ENCODE assay signal across 20 cellular contexts in the genomic region with DNA sequence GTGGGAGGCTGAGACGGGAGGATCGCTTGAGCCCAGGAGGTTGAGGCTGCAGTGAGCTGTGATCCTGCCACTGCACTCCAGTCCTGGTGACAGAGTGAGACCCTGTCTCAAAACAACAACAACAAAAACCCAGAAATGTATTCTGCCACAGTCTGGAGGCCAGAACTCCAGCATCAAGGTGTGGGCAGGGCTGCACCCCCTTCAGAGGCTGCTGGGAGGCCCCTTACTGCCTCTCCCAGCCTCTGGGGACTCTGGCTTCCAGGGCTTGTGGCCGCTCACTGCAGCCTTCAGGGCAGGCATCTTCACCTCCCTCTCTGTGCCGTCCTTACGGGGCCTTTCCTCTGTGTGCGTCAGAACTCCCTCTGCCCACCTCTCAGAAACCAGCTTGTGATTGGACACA.
A peak's percentile ranks its signal among the peaks of the same experiment; 100 is the strongest.
DNase-seq lines count a peak whose midpoint lies in the region; ATAC-seq, FAIRE-seq and TF ChIP-seq lines count a peak whose summit lies in the region.
"Had no signal": no experiment of that assay in that cellular context is flagged by ENCODE, and none has a peak within 500 bp of the region (broad histone marks: within the 10 kb centered on the region; RNA-seq: fewer than 3 reads in every experiment).

No MANE protein-coding gene starts in this region.

- peak; percentile 43 for ATAC-seq in stimulated activated naive CD8-positive, alpha-beta T cell treated with anti-CD3 and anti-CD28 coated beads, Interleukin-15, Interleukin-2, amounts not matched to agents 100 U/mL and 50 U/mL, for 24 hours
- ATAC-seq in stimulated activated naive CD8-positive, alpha-beta T cell treated with anti-CD3 and anti-CD28 coated beads, Interleukin-15, amount 100 ng/mL, for 72 hours = no peak
- ATAC-seq in HG03565 (IDR thresholded peaks at IDR 0.05; ENCODE audit: unreplicated experiment) = no peak
- ATAC-seq in GM21529 (IDR thresholded peaks at IDR 0.05; ENCODE audit: unreplicated experiment) = no peak

- H3K14ac ChIP-seq in H1 (ENCODE audit: insufficient read length) = no peak overlapping the region

- H3K4me1 Mint-ChIP-seq in stimulated activated naive CD8-positive, alpha-beta T cell treated with anti-CD3 and anti-CD28 coated beads, Interleukin-15, amount 100 ng/mL, for 72 hours = peaks cover 9% of the 10 kb centered on the region
- H3K4me1 Mint-ChIP-seq: B cell had no signal

- no peak for TF ChIP-seq RAD21 in H1 (IDR thresholded peaks at IDR 0.05 in 1 of 2, conservative IDR thresholded peaks at IDR 0.05 in 1 of 2; ENCODE audit: low read depth in 2 of 2, low read length in 2 of 2)

- no peak overlapping the region for H4K5ac ChIP-seq in H1 (ENCODE audit: insufficient read length, low read depth, low read length)

- H2BK12ac ChIP-seq in H1 (ENCODE audit: low read depth, low read length) = peak overlapping the region; percentile 39; the same call in 1 of the 2 replicates

- no peak overlapping the region for H3K27ac ChIP-seq in H1 (ENCODE audit: low read depth, low read length)
- H3K27ac ChIP-seq: PC-9, tibial artery had no signal

- no peak overlapping the region for H3K23ac ChIP-seq in H1 (ENCODE audit: insufficient read length)

- no peak for TF ChIP-seq EP300 in H1 (IDR thresholded peaks at IDR 0.05; ENCODE audit: borderline replicate concordance in 1 of 2, low read depth in 2 of 2, low read length in 2 of 2)

- no peaks in the 10 kb centered on the region for H3K79me2 ChIP-seq in H1 (ENCODE audit: control insufficient read depth in 1 of 2, insufficient read depth in 2 of 2, low read length in 2 of 2)

- no peak overlapping the region for H3K56ac ChIP-seq in H1 (replicated peaks; ENCODE audit: insufficient read length, low read depth, low read length)

- no peak overlapping the region for H3K18ac ChIP-seq in H1 (ENCODE audit: extremely low read depth, low read length)

- H3K4ac ChIP-seq in H1 (replicated peaks; ENCODE audit: insufficient read length, low read depth, low read length) = no peak overlapping the region

- H3K27me3 Mint-ChIP-seq in stimulated activated naive CD8-positive, alpha-beta T cell treated with anti-CD3 and anti-CD28 coated beads, Interleukin-15, amount 100 ng/mL, for 72 hours = no peaks in the 10 kb centered on the region

- peaks cover 8% of the 10 kb centered on the region; the same call in 1 of the 2 replicates for H3K23me2 ChIP-seq in H1 (ENCODE audit: low read depth, low read length)

- 93% methylated on average over 6 of the region's 6 CpGs; no CpG with 5 or more reads in 1 of the 2 experiments for WGBS in H1 (ENCODE audit: extremely low coverage in 1 of 2, insufficient coverage in 1 of 2, insufficient read length in 1 of 2, insufficient replicate concordance in 2 of 2, low coverage in 1 of 2, low lambda C conversion rate in 2 of 2, missing lambda C conversion rate in 1 of 2), 2 experiments

- H3K9ac ChIP-seq in NT2/D1 (ENCODE audit: insufficient read length, low read depth) (peak overlapping the region; percentile 50), H1 (replicated peaks in 1 of 4; ENCODE audit: extremely low read depth in 1 of 4, low read depth in 3 of 4, low read length in 3 of 4) (no peak overlapping the region)

- no peak for FAIRE-seq in H1 (lab: Jason Lieb, UNC)
- FAIRE-seq: endometrium, G401.6 had no signal

- no peak overlapping the region for H2BK20ac ChIP-seq in H1 (ENCODE audit: low read length)

- no peak for DNase-seq in stimulated activated naive CD8-positive, alpha-beta T cell treated with anti-CD3 and anti-CD28 coated beads, Interleukin-15, Interleukin-2, amounts not matched to agents 100 U/mL and 50 U/mL, for 24 hours
- no peak for DNase-seq in stimulated activated naive CD8-positive, alpha-beta T cell treated with anti-CD3 and anti-CD28 coated beads, Interleukin-15, amount 100 ng/mL, for 72 hours
- DNase-seq in NT2/D1 (ENCODE audit: low read depth, low spot score) (no peak), H1 (ENCODE audit: low read depth in 1 of 2, low spot score in 2 of 2) (peak in 1 of 2 experiments; percentile 43)
- no peak for DNase-seq in stimulated activated CD4-positive, alpha-beta T cell treated with anti-CD3 and anti-CD28 coated beads, Interleukin-4, amount 100 ng/mL, for 24 hours
- DNase-seq: activated T-cell treated with anti-CD3 and anti-CD28 coated beads for 4 hours; GOT3; NCI-H1436 treated with DMSO at 0.1 percent for 48 hours; NCI-H748 treated with DMSO at 0.1 percent for 48 hours; nucleus accumbens; PC-9; stimulated activated naive B cell treated with anti-CD40 and anti-IgM and Interleukin-4, amounts not matched to agents 10 μg/mL and 1 μg/mL and 100 μg/mL, for 72 hours; T-helper 9 cell had no signal

- no peak overlapping the region for H3K27ac Mint-ChIP-seq in stimulated activated naive CD8-positive, alpha-beta T cell treated with anti-CD3 and anti-CD28 coated beads, Interleukin-15, amount 100 ng/mL, for 72 hours
- H3K27ac Mint-ChIP-seq: activated naive CD4-positive, alpha-beta T cell treated with anti-CD3 and anti-CD28 coated beads for 36 hours; B cell; stimulated activated naive B cell treated with anti-CD40 and anti-IgM and Interleukin-4, amounts not matched to agents 10 μg/mL and 1 μg/mL and 100 μg/mL, for 72 hours had no signal

- H3K4me2 ChIP-seq in H1 (ENCODE audit: insufficient read depth in 1 of 2, low read depth in 2 of 2, low read length in 2 of 2) = no peak overlapping the region
- H3K4me2 ChIP-seq: PC-9 had no signal

- H3K36me3 ChIP-seq in NT2/D1 (ENCODE audit: insufficient read depth, insufficient read length, low read length) (no peaks in the 10 kb centered on the region), H1 (ENCODE audit: control insufficient read depth in 2 of 4, insufficient read depth in 4 of 4, low read length in 3 of 4) (no peaks in the 10 kb centered on the region)
- H3K36me3 ChIP-seq: tibial artery had no signal

- peaks cover 0 to 11% of the 10 kb centered on the region in 2 experiments for H4K20me1 ChIP-seq in H1 (replicated peaks in 1 of 2; ENCODE audit: control insufficient read depth in 1 of 2, insufficient read depth in 2 of 2, low read length in 2 of 2)

- H3K27me3 ChIP-seq in NT2/D1 (ENCODE audit: insufficient read depth, insufficient read length) = no peaks in the 10 kb centered on the region
- no peaks in the 10 kb centered on the region for H3K27me3 ChIP-seq in H1 (replicated peaks in 1 of 4; ENCODE audit: control insufficient read depth in 3 of 4, extremely low read depth in 1 of 4, insufficient read depth in 3 of 4, low read length in 3 of 4)
- H3K27me3 ChIP-seq: tibial artery had no signal

- CTCF ChIA-PET in H1 (lab: Charles Lee; ENCODE audit: partially characterized antibody) = interaction anchor here (1.1 to 3.4 kb wide), 10 partner anchors 11 to 155 kb away, joined by 3 to 37 read pairs (median 6); no protein-coding TSS in a partner anchor

- no peak overlapping the region for H2BK120ac ChIP-seq in H1 (replicated peaks; ENCODE audit: low read depth, low read length)

- H3K4me3 ChIP-seq in NT2/D1 (ENCODE audit: insufficient read length, low read depth) (no peak overlapping the region), H1 (ENCODE audit: extremely low read depth in 1 of 4, insufficient read depth in 2 of 4, low read depth in 3 of 4, low read length in 4 of 4) (no peak overlapping the region)
- H3K4me3 ChIP-seq: PC-9, tibial artery had no signal

- TF ChIP-seq POLR2A in H1 (IDR thresholded peaks at IDR 0.05; ENCODE audit: control extremely low read depth in 1 of 2, low read depth in 2 of 2, low read length in 2 of 2) = no peak

- H2BK5ac ChIP-seq in H1 (ENCODE audit: low read depth, low read length) = no peak overlapping the region

- peaks cover 20% of the 10 kb centered on the region for H3K4me1 ChIP-seq in NT2/D1 (ENCODE audit: insufficient read depth, insufficient read length)
- H3K4me1 ChIP-seq in H1 (replicated peaks in 1 of 4; ENCODE audit: control insufficient read depth in 3 of 4, insufficient read depth in 4 of 4, low read length in 3 of 4) = peaks cover 3 to 17% (median 6%) of the 10 kb centered on the region in 4 experiments; a peak in 6 of 7 replicates

- no peak overlapping the region for H2AFZ ChIP-seq in H1 (ENCODE audit: low read length)
- H2AFZ ChIP-seq: PC-9 had no signal

- no peaks in the 10 kb centered on the region for H3K9me3 Mint-ChIP-seq in stimulated activated naive CD8-positive, alpha-beta T cell treated with anti-CD3 and anti-CD28 coated beads, Interleukin-15, amount 100 ng/mL, for 72 hours
- H3K9me3 Mint-ChIP-seq: activated naive CD4-positive, alpha-beta T cell treated with anti-CD3 and anti-CD28 coated beads for 36 hours; stimulated activated naive B cell treated with anti-CD40 and anti-IgM and Interleukin-4, amounts not matched to agents 10 μg/mL and 1 μg/mL and 100 μg/mL, for 72 hours had no signal

- no peak for TF ChIP-seq CTCF in H1 (IDR thresholded peaks at IDR 0.05; ENCODE audit: control extremely low read depth in 1 of 3, insufficient read depth in 1 of 3, low read depth in 1 of 3, low read length in 3 of 3)

- H2AK5ac ChIP-seq in H1 (ENCODE audit: low read depth, low read length) = 0 out of 2 replicates have a peak overlapping the region, but pooled peaks have one; percentile 24

- POLR2A ChIA-PET in H1 (lab: Charles Lee; ENCODE audit: partially characterized antibody) = interaction anchor here (1.9 kb wide), 1 partner anchor 12 kb away, joined by 6 read pairs; no protein-coding TSS in a partner anchor

- no peak overlapping the region for H4K8ac ChIP-seq in H1 (ENCODE audit: extremely low read depth, insufficient read depth, low read length)

- H2BK15ac ChIP-seq in H1 (ENCODE audit: low read length) = no peak overlapping the region

- H4K91ac ChIP-seq in H1 (replicated peaks; ENCODE audit: insufficient read length, low read length) = no peak overlapping the region

- H3K4me3 Mint-ChIP-seq in stimulated activated naive CD8-positive, alpha-beta T cell treated with anti-CD3 and anti-CD28 coated beads, Interleukin-15, amount 100 ng/mL, for 72 hours = no peak overlapping the region
- H3K4me3 Mint-ChIP-seq: activated naive CD4-positive, alpha-beta T cell treated with anti-CD3 and anti-CD28 coated beads for 36 hours; B cell; stimulated activated naive B cell treated with anti-CD40 and anti-IgM and Interleukin-4, amounts not matched to agents 10 μg/mL and 1 μg/mL and 100 μg/mL, for 72 hours had no signal

- H3K9me3 ChIP-seq in NT2/D1 (ENCODE audit: insufficient read depth, low read length) (peaks cover 7% of the 10 kb centered on the region; the same call in 1 of the 2 replicates), H1 (ENCODE audit: insufficient read depth in 2 of 2, low read depth in 1 of 2, low read length in 1 of 2) (peaks cover 0 to 3% of the 10 kb centered on the region in 2 experiments; a peak in 2 of 4 replicates)
- H3K9me3 ChIP-seq: tibial artery had no signal

- H3K79me1 ChIP-seq in H1 (ENCODE audit: low read depth, low read length) = peaks cover 6% of the 10 kb centered on the region

TF ChIP-seq in H1, 55 proteins besides CTCF, POLR2A, EP300 and RAD21 (continues in another document):
- no peak for TF ChIP-seq RXRA (IDR thresholded peaks at IDR 0.05; ENCODE audit: insufficient read depth, low read depth, low read length)
- no peak for TF ChIP-seq JUN (IDR thresholded peaks at IDR 0.05; ENCODE audit: low read depth, low read length)
- no peak for TF ChIP-seq SIX5 (IDR thresholded peaks at IDR 0.05; ENCODE audit: low read depth, low read length)
- TF ChIP-seq GABPA (IDR thresholded peaks at IDR 0.05; ENCODE audit: borderline replicate concordance, insufficient read depth, low read length) = no peak
- no peak for TF ChIP-seq BRCA1 (IDR thresholded peaks at IDR 0.05; ENCODE audit: low read depth, low read length)
